In genomic region chr2:218343591-218343990, GRCh38 we compare ENCODE assay signal across 15 cellular contexts. TPM values are rescaled to one million over a fixed set of nuclear protein-coding genes. Genes with fewer than 3 reads are reported as not detected.
DNase-seq lines count a peak whose midpoint lies in the region; ATAC-seq and TF ChIP-seq lines count a peak whose summit lies in the region.
"Had no signal": no experiment of that assay in that cellular context is flagged by ENCODE, and none has a peak within 500 bp of the region (broad histone marks: within the 10 kb centered on the region; RNA-seq: fewer than 3 reads in every experiment).

No MANE protein-coding gene starts in this region.

- peak; percentile 94 for ATAC-seq in IMR-90 (ENCODE audit: low read depth)
- ATAC-seq in GM18517 (IDR thresholded peaks at IDR 0.05; ENCODE audit: unreplicated experiment) = no peak

- H2BK20ac ChIP-seq in IMR-90 (ENCODE audit: low read depth, low read length) = no peak overlapping the region

- TF ChIP-seq POLR2A in IMR-90 (IDR thresholded peaks at IDR 0.05; ENCODE audit: low read depth, low read length) = no peak

- H3K79me1 ChIP-seq in IMR-90 (ENCODE audit: low read depth in 1 of 2, low read length in 2 of 2) = no peaks in the 10 kb centered on the region

- H4K8ac ChIP-seq in IMR-90 (ENCODE audit: low read depth in 2 of 2, low read length in 2 of 2) = no peak overlapping the region

- no peaks in the 10 kb centered on the region for H3K9me1 ChIP-seq in IMR-90 (ENCODE audit: insufficient read depth, low read length)

- H2BK120ac ChIP-seq in IMR-90 (ENCODE audit: low read depth, low read length) = no peak overlapping the region

- H3K4me3 ChIP-seq in AG09309 (ENCODE audit: control insufficient read depth, low read depth, low read length) = no peak overlapping the region
- no peak overlapping the region for H3K4me3 ChIP-seq in IMR-90 (ENCODE audit: insufficient read depth, low read depth, low read length)
- H3K4me3 ChIP-seq in choroid plexus epithelial cell (ENCODE audit: low read depth, low read length) = no peak overlapping the region
- H3K4me3 ChIP-seq in mesodermal cell (ENCODE audit: extremely low read depth, insufficient read depth, low read length, poor library complexity, severe bottlenecking) = no peak overlapping the region
- H3K4me3 ChIP-seq: SJSA1, vagina had no signal

- H2AK5ac ChIP-seq in IMR-90 (ENCODE audit: low read depth, low read length) = no peak overlapping the region

- no peak overlapping the region for H2BK5ac ChIP-seq in IMR-90 (ENCODE audit: low read depth, low read length, poor library complexity, severe bottlenecking)

- H2AK9ac ChIP-seq in IMR-90 (replicated peaks; ENCODE audit: low read depth, low read length, poor library complexity) = peak overlapping the region; percentile 35

- CTCF ChIA-PET in IMR-90 (lab: Yijun Ruan, JAX) = no interaction called here

- intact Hi-C loops in IMR-90 (cut with micrococcal nuclease) = loop anchor here (2.0 kb wide), 1 partner anchor 21 kb away; no protein-coding TSS in a partner anchor

- DNase-seq in AG09309 (ENCODE audit: low read depth) (peak; percentile 33), IMR-90 (peak; percentile 67), choroid plexus epithelial cell (ENCODE audit: low read depth) (peak; percentile 78), NCI-H2171 treated with DMSO at 0.1 percent for 48 hours (lab: John Stamatoyannopoulos, UW) (no peak), NCI-H1105 treated with DMSO at 0.1 percent for 48 hours (lab: John Stamatoyannopoulos, UW) (no peak), NOMO-1 (lab: John Stamatoyannopoulos, UW; ENCODE audit: unreplicated experiment in 2 of 2) (no peak)
- DNase-seq: effector memory CD4-positive, alpha-beta T cell; NCI-H146 had no signal

- H3K56ac ChIP-seq in IMR-90 (ENCODE audit: extremely low read depth, insufficient read depth, low read length) = no peak overlapping the region

- H3K36me3 ChIP-seq in IMR-90 (ENCODE audit: control insufficient read depth, insufficient read depth, low read length) (no peaks in the 10 kb centered on the region), mesodermal cell (ENCODE audit: control insufficient read depth, insufficient read depth, low read length) (peaks cover 5% of the 10 kb centered on the region)
- H3K36me3 ChIP-seq: SJSA1, vagina had no signal

- H3K27ac ChIP-seq in IMR-90 (ENCODE audit: insufficient read depth, low read length) = no peak overlapping the region
- peak overlapping the region; percentile 29 for H3K27ac ChIP-seq in mesodermal cell (ENCODE audit: low read depth, low read length, severe bottlenecking)
- H3K27ac ChIP-seq: C4-2B, parathyroid adenoma, SJSA1, vagina, VCaP had no signal

- no peak overlapping the region for H4K5ac ChIP-seq in IMR-90 (ENCODE audit: low read depth, low read length)

- dilution Hi-C loops in IMR-90 (cut with HindIII; ENCODE audit: low sequenced_read_pairs, unreplicated experiment) = no loop called here

- peak overlapping the region; percentile 73 for H2AFZ ChIP-seq in IMR-90 (replicated peaks; ENCODE audit: low read length, poor library complexity)
- H2AFZ ChIP-seq: parathyroid adenoma had no signal

- no peak for TF ChIP-seq CTCF in AG09309 (IDR thresholded peaks at IDR 0.05; ENCODE audit: control insufficient read depth, insufficient read depth, low read depth, low read length, missing control alignments)
- no peak for TF ChIP-seq CTCF in IMR-90 (conservative IDR thresholded peaks at IDR 0.05; ENCODE audit: low read depth, low read length)
- TF ChIP-seq CTCF in choroid plexus epithelial cell (conservative IDR thresholded peaks at IDR 0.05; ENCODE audit: low read depth, low read length) = no peak

- H3K18ac ChIP-seq in IMR-90 (ENCODE audit: low read depth, low read length) = no peak overlapping the region

- H4K91ac ChIP-seq in IMR-90 (ENCODE audit: insufficient read depth, low read depth, low read length) = no peak overlapping the region

- H3K9me3 ChIP-seq in IMR-90 (ENCODE audit: control insufficient read depth, insufficient read depth, low read length) = no peaks in the 10 kb centered on the region
- no peaks in the 10 kb centered on the region for H3K9me3 ChIP-seq in mesodermal cell (ENCODE audit: control insufficient read depth, low read length)
- H3K9me3 ChIP-seq: SJSA1, vagina had no signal

- POLR2A ChIA-PET in IMR-90 (lab: Charles Lee; ENCODE audit: unreplicated experiment) = no interaction called here

- H3K4ac ChIP-seq in IMR-90 (ENCODE audit: low read depth, low read length) = no peak overlapping the region

- no peak overlapping the region for H3K9ac ChIP-seq in IMR-90 (ENCODE audit: low read depth, low read length)
- H3K9ac ChIP-seq: parathyroid adenoma had no signal

- H3K4me1 ChIP-seq in IMR-90 (ENCODE audit: control insufficient read depth, insufficient read depth, low read length) = peaks cover 8% of the 10 kb centered on the region; the same call in 1 of the 2 replicates
- no peaks in the 10 kb centered on the region for H3K4me1 ChIP-seq in mesodermal cell (ENCODE audit: control insufficient read depth, insufficient read depth, low read length, poor library complexity, severe bottlenecking)
- H3K4me1 ChIP-seq: parathyroid adenoma, SJSA1 had no signal

- no peak overlapping the region for H3K14ac ChIP-seq in IMR-90 (replicated peaks; ENCODE audit: low read depth, low read length)

- H3K4me2 ChIP-seq in IMR-90 (ENCODE audit: low read depth, low read length) = no peak overlapping the region

- TF ChIP-seq RAD21 in IMR-90 (IDR thresholded peaks at IDR 0.05; ENCODE audit: low read length) = no peak

- no TSS peak for BruUV-seq in IMR-90 (replicated peaks; lab: Mats Ljungman, UMichigan)

- no peaks in the 10 kb centered on the region; the same call in 1 of the 2 replicates for H3K27me3 ChIP-seq in IMR-90 (ENCODE audit: control insufficient read depth, insufficient read depth, low read length)
- H3K27me3 ChIP-seq: SJSA1, vagina had no signal

- H3K23ac ChIP-seq in IMR-90 (ENCODE audit: low read depth, low read length) = no peak overlapping the region

- no peak overlapping the region for H2BK15ac ChIP-seq in IMR-90 (ENCODE audit: low read depth, low read length)

- WGBS in IMR-90 (ENCODE audit: extremely low coverage in 2 of 2, insufficient read length in 1 of 2), 2 experiments = no CpG with 5 or more reads among the region's 3 CpGs
- WGBS in mesodermal cell (ENCODE audit: insufficient coverage in 2 of 2), 2 experiments = 88 to 93% methylated on average over 2 to 3 of the region's 3 CpGs

- in situ Hi-C loops in IMR-90 (cut with MboI; ENCODE audit: low sequenced_read_pairs) = no loop called here

- no peaks in the 10 kb centered on the region for H4K20me1 ChIP-seq in IMR-90 (ENCODE audit: insufficient read depth, low read length)

TF ChIP-seq in IMR-90, 13 proteins besides CTCF, POLR2A, EP300 and RAD21 (continues in another document):
- TF ChIP-seq BHLHE40 (IDR thresholded peaks at IDR 0.05; ENCODE audit: low read depth, low read length) = no peak
- TF ChIP-seq ELK1 (IDR thresholded peaks at IDR 0.05; ENCODE audit: borderline replicate concordance, low read depth, low read length) = no peak
- no peak for TF ChIP-seq MXI1 (IDR thresholded peaks at IDR 0.05; ENCODE audit: borderline replicate concordance, low read depth, low read length)
- no peak for TF ChIP-seq RFX5 (IDR thresholded peaks at IDR 0.05; ENCODE audit: low read depth, low read length)
- TF ChIP-seq MAFK (IDR thresholded peaks at IDR 0.05; ENCODE audit: low read depth, low read length) = no peak
- TF ChIP-seq CHD1 (IDR thresholded peaks at IDR 0.05; ENCODE audit: low read depth, low read length) = no peak
- TF ChIP-seq MAZ (IDR thresholded peaks at IDR 0.05; ENCODE audit: borderline replicate concordance, low read depth, low read length) = no peak
- no peak for TF ChIP-seq NFE2L2 (IDR thresholded peaks at IDR 0.05; ENCODE audit: low read depth, low read length)
- TF ChIP-seq CEBPB (IDR thresholded peaks at IDR 0.05; ENCODE audit: low read depth, low read length) = no peak
- no peak for TF ChIP-seq SMC3 (IDR thresholded peaks at IDR 0.05; ENCODE audit: low read depth, low read length)
- no peak for TF ChIP-seq FOS (IDR thresholded peaks at IDR 0.05; ENCODE audit: low read depth, low read length)

RNA-seq across cellular contexts. Expression of gene CATIP, which starts 13.1 kb away (rescaled TPM):
- not detected in 2 replicates for total RNA-seq in IMR-90 (2012; rRNA removed)
- not detected in 2 replicates for polyA plus RNA-seq in IMR-90 (2012; rRNA removed)
- not detected in 2 replicates for polyA plus RNA-seq in IMR-90 (2012; cell fraction: cytosol; rRNA removed)
- not detected in 2 replicates for polyA plus RNA-seq in IMR-90 (2012; cell fraction: nucleus; rRNA removed; ENCODE audit: low replicate concordance)
- polyA plus RNA-seq in mesodermal cell (2013, experiment 1 of 2) = not detected
- polyA plus RNA-seq in mesodermal cell (2013, experiment 2 of 2) = 0.30 TPM
- total RNA-seq: SJSA1, vagina had no signal

RNA-seq across cellular contexts. Expression of gene SLC11A1, which starts 38.5 kb away (rescaled TPM):
- under 0.01 TPM in 2 replicates for total RNA-seq in IMR-90 (2012; rRNA removed)
- 0.03 and 0.07 TPM in 2 replicates for polyA plus RNA-seq in IMR-90 (2012; rRNA removed)
- 0.02 and 0.03 TPM in 2 replicates for polyA plus RNA-seq in IMR-90 (2012; cell fraction: cytosol; rRNA removed)
- 0.06 and 0.07 TPM in 2 replicates for polyA plus RNA-seq in IMR-90 (2012; cell fraction: nucleus; rRNA removed; ENCODE audit: low replicate concordance)
- not detected for polyA plus RNA-seq in mesodermal cell (2013, experiment 1 of 2)
- polyA plus RNA-seq in mesodermal cell (2013, experiment 2 of 2) = 0.10 TPM

RNA-seq across cellular contexts. Expression of gene TMBIM1, which starts 51.3 kb away (rescaled TPM):
- 78.6 and 102 TPM in 2 replicates for total RNA-seq in IMR-90 (2012; rRNA removed)
- polyA plus RNA-seq in IMR-90 (2012; rRNA removed) = 81.2 and 84.6 TPM in 2 replicates
- polyA plus RNA-seq in IMR-90 (2012; cell fraction: cytosol; rRNA removed) = 29.3 and 57.5 TPM in 2 replicates
- polyA plus RNA-seq in IMR-90 (2012; cell fraction: nucleus; rRNA removed; ENCODE audit: low replicate concordance) = 45.5 and 46.8 TPM in 2 replicates
- 74.4 TPM for polyA plus RNA-seq in mesodermal cell (2013, experiment 1 of 2)
- polyA plus RNA-seq in mesodermal cell (2013, experiment 2 of 2) = 72.5 TPM

RNA-seq across cellular contexts. Expression of gene CTDSP1, which starts 56.1 kb away (rescaled TPM):
- 17.5 and 19.7 TPM in 2 replicates for total RNA-seq in IMR-90 (2012; rRNA removed)
- 64.3 and 68.2 TPM in 2 replicates for polyA plus RNA-seq in IMR-90 (2012; rRNA removed)
- polyA plus RNA-seq in IMR-90 (2012; cell fraction: cytosol; rRNA removed) = 61.8 and 79.5 TPM in 2 replicates
- polyA plus RNA-seq in IMR-90 (2012; cell fraction: nucleus; rRNA removed; ENCODE audit: low replicate concordance) = 64.2 and 103 TPM in 2 replicates
- polyA plus RNA-seq in mesodermal cell (2013, experiment 1 of 2) = 49.6 TPM
- polyA plus RNA-seq in mesodermal cell (2013, experiment 2 of 2) = 48.4 TPM

Comparison
In these comparisons a context has a peak if more than half of its experiments do, and no peak if none do; other contexts are left out.
1. DNase-seq: peak in AG09309 (single experiment), IMR-90 (single experiment) and choroid plexus epithelial cell (single experiment); none in NCI-H2171 treated with DMSO at 0.1 percent for 48 hours (single experiment), NCI-H1105 treated with DMSO at 0.1 percent for 48 hours (single experiment) and NOMO-1 (0 of 2).